ENCODE assay signal across 18 cellular contexts in the genomic region with DNA sequence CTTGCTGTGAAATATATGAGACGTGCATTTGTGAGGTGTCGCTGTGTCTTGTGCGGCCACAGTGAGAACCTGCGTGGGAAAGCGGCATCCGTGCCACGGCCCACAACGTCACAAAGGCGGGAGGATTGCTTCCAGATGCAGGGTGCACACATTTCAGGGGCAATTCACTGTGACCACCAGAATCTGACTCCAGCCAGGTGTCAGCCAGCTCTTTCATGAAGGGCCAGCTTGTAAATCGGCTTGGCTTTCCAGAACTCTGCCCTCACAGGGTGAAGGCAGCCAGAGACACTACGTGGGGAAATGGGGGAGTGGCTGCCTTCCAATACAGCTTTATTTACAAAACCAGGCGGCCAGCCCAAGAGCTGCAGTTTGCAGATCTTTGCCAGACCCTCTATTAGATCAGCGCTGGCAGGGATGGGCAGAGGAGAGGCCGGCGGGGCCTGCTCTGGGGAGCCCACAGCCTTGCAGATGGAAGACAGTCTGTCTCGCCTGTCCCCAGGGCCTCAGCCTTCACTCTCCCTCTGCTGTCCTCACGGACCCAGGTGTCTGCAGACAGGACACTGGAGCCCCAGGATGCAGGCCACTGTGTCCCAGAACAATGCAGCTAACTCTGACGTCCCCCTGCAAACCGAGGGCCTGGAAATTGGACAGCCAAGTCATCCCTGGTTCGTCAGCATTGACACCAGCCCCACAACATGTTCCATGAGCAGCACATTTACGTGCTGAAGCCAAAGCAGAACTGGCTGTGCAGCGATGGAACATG. TPM values are rescaled to one million over a fixed set of nuclear protein-coding genes. Genes with fewer than 3 reads are reported as not detected.
DNase-seq lines count a peak whose midpoint lies in the region; ATAC-seq and TF ChIP-seq lines count a peak whose summit lies in the region.
"Had no signal": no experiment of that assay in that cellular context is flagged by ENCODE, and none has a peak within 500 bp of the region (broad histone marks: within the 10 kb centered on the region; RNA-seq: fewer than 3 reads in every experiment).

No MANE protein-coding gene starts in this region.

- no peak for TF ChIP-seq POLR2A in uterus (IDR thresholded peaks at IDR 0.05)

- H3K4me1 ChIP-seq in right atrium auricular region (peaks cover 0 to 32% of the 10 kb centered on the region in 2 donors), uterus (peaks cover 0 to 3% of the 10 kb centered on the region in 2 donors)

- H3K36me3 ChIP-seq in right atrium auricular region (peaks cover 92% of the 10 kb centered on the region), uterus (no peaks in the 10 kb centered on the region)

- no peak overlapping the region for H3K4me3 ChIP-seq in right atrium auricular region
- no peak overlapping the region for H3K4me3 ChIP-seq in uterus
- H3K4me3 ChIP-seq: left lung had no signal

- H3K27me3 ChIP-seq in right atrium auricular region: no peaks in the 10 kb centered on the region
- no peaks in the 10 kb centered on the region for H3K27me3 ChIP-seq in uterus
- H3K27me3 ChIP-seq: left lung had no signal

- peak overlapping the region; percentile 37 to 68 for H3K27ac ChIP-seq in right atrium auricular region
- H3K27ac ChIP-seq in uterus: no peak overlapping the region
- H3K27ac ChIP-seq: left lung had no signal

- H3K9me3 ChIP-seq in right atrium auricular region: no peaks in the 10 kb centered on the region
- no peaks in the 10 kb centered on the region for H3K9me3 ChIP-seq in uterus
- H3K9me3 ChIP-seq: left lung had no signal

- DNase-seq in amygdala (lab: John Stamatoyannopoulos, UW): peak in 31 of 56 donors; percentile 6 to 62 (median 27)
- no peak for DNase-seq in right atrium auricular region (ENCODE audit: low spot score)
- DNase-seq in nucleus accumbens (lab: John Stamatoyannopoulos, UW): peak in 32 of 56 donors; percentile 5 to 65 (median 16)
- DNase-seq in uterus: peak; percentile 36 to 41
- DNase-seq in AML-193 (lab: John Stamatoyannopoulos, UW): no peak
- DNase-seq in kidney glomerular epithelial cell (lab: John Stamatoyannopoulos, UW): no peak
- DNase-seq: activated CD4-positive, CD25-positive, alpha-beta regulatory T cell; activated CD8-positive, alpha-beta memory T cell treated with anti-CD3 and anti-CD28 coated beads, Interleukin-2, amount 50 U/mL, for 48 hours; GDM1; left lung; NCI-H1436 treated with DMSO at 0.1 percent for 48 hours; NCI-H510A; occipital lobe; stimulated activated CD4-positive, alpha-beta T cell treated with anti-CD3 and anti-CD28 coated beads, Interleukin-2, amount 100 ng/mL, for 48 hours; SW 1271 had no signal

- no peak for TF ChIP-seq CTCF in right atrium auricular region (IDR thresholded peaks at IDR 0.05)
- no peak for TF ChIP-seq CTCF in uterus (IDR thresholded peaks at IDR 0.05)

- intact Hi-C loops in uterus (cut with DNase I; ENCODE audit: low total_unique reads): no loop called here

- no peak for ATAC-seq in GM18873 (IDR thresholded peaks at IDR 0.05; ENCODE audit: low FRiP score, unreplicated experiment)
- ATAC-seq: activated naive CD4-positive, alpha-beta T cell treated with anti-CD3 and anti-CD28 coated beads, Interleukin-2, amount 50 U/mL, for 72 hours; left lung had no signal

RNA-seq across cellular contexts. Expression of a gene that starts 53.5 kb away (rescaled TPM):
- total RNA-seq in right atrium auricular region (100 to 1,000 TPM; 120 to 168 TPM), uterus (10 to 100 TPM; 13.5 to 89.9 (median 33.7) TPM)
- total RNA-seq: glomerular endothelial cell had no signal

Comparison
In these comparisons a context has a peak if more than half of its experiments do, and no peak if none do; other contexts are left out.
1. DNase-seq: peak in amygdala (31 of 56), nucleus accumbens (32 of 56) and uterus (2 of 2); none in right atrium auricular region (single experiment), AML-193 (0 of 2) and kidney glomerular epithelial cell (single experiment).
2. H3K27ac ChIP-seq: peak in right atrium auricular region (2 of 2); none in uterus (0 of 2).